ENCODE assay signal across 8 cellular contexts in genomic region chr1:43147625-43148319, GRCh38.
DNase-seq lines count a peak whose midpoint lies in the region; FAIRE-seq and TF ChIP-seq lines count a peak whose summit lies in the region.

No MANE protein-coding gene starts in this region.

- DNase-seq in D721Med (ENCODE audit: insufficient read length, low spot score) (peak; percentile 60), NCI-H128 (lab: John Stamatoyannopoulos, UW; ENCODE audit: unreplicated experiment) (peak; percentile 93), dedifferentiated amniotic fluid mesenchymal stem cell (ENCODE audit: extremely low spot score) (peak; percentile 39), kidney tubule cell (ENCODE audit: low spot score) (peak; percentile 56), GOT3 (lab: John Stamatoyannopoulos, UW) (no peak), AML-193 (lab: John Stamatoyannopoulos, UW) (no peak)
- DNase-seq in T-helper 2 cell treated with Interferon-gamma antibody and Interleukin-4, amounts not matched to agents 5 μg/mL and 100 μg/mL, for 36 hours (ENCODE audit: low spot score): peak; percentile 13
- peak; percentile 25 for DNase-seq in stimulated activated CD4-positive, alpha-beta T cell treated with anti-CD3 and anti-CD28 coated beads, Interleukin-12 subunit alpha, Interleukin-12 subunit beta, amount 100 ng/mL, for 4 hours

- no peak for TF ChIP-seq CTCF in D721Med (IDR thresholded peaks at IDR 0.05; ENCODE audit: insufficient read depth, missing control alignments)

- H3K9me3 Mint-ChIP-seq in T-helper 2 cell treated with Interferon-gamma antibody and Interleukin-4, amounts not matched to agents 5 μg/mL and 100 μg/mL, for 36 hours: no peaks in the 10 kb centered on the region

- H3K4me1 Mint-ChIP-seq in T-helper 2 cell treated with Interferon-gamma antibody and Interleukin-4, amounts not matched to agents 5 μg/mL and 100 μg/mL, for 36 hours (ENCODE audit: low read depth): no peaks in the 10 kb centered on the region

- no peak for FAIRE-seq in D721Med (lab: Jason Lieb, UNC)

- H3K27me3 Mint-ChIP-seq in T-helper 2 cell treated with Interferon-gamma antibody and Interleukin-4, amounts not matched to agents 5 μg/mL and 100 μg/mL, for 36 hours (ENCODE audit: low read depth): peaks cover 54% of the 10 kb centered on the region

- no peak overlapping the region for H3K27ac Mint-ChIP-seq in T-helper 2 cell treated with Interferon-gamma antibody and Interleukin-4, amounts not matched to agents 5 μg/mL and 100 μg/mL, for 36 hours

- H3K4me3 Mint-ChIP-seq in T-helper 2 cell treated with Interferon-gamma antibody and Interleukin-4, amounts not matched to agents 5 μg/mL and 100 μg/mL, for 36 hours: no peak overlapping the region

- H3K36me3 Mint-ChIP-seq in T-helper 2 cell treated with Interferon-gamma antibody and Interleukin-4, amounts not matched to agents 5 μg/mL and 100 μg/mL, for 36 hours (ENCODE audit: low read depth): no peaks in the 10 kb centered on the region

Comparison
In these comparisons a context has a peak if more than half of its experiments do, and no peak if none do; other contexts are left out.
1. DNase-seq: peak in D721Med (single experiment), NCI-H128 (single experiment), T-helper 2 cell treated with Interferon-gamma antibody and Interleukin-4, amounts not matched to agents 5 μg/mL and 100 μg/mL, for 36 hours (single experiment), dedifferentiated amniotic fluid mesenchymal stem cell (single experiment), kidney tubule cell (single experiment) and stimulated activated CD4-positive, alpha-beta T cell treated with anti-CD3 and anti-CD28 coated beads, Interleukin-12 subunit alpha, Interleukin-12 subunit beta, amount 100 ng/mL, for 4 hours (single experiment); none in GOT3 (single experiment) and AML-193 (0 of 2).